ENCODE assay signal across 24 cellular contexts in the genomic region with DNA sequence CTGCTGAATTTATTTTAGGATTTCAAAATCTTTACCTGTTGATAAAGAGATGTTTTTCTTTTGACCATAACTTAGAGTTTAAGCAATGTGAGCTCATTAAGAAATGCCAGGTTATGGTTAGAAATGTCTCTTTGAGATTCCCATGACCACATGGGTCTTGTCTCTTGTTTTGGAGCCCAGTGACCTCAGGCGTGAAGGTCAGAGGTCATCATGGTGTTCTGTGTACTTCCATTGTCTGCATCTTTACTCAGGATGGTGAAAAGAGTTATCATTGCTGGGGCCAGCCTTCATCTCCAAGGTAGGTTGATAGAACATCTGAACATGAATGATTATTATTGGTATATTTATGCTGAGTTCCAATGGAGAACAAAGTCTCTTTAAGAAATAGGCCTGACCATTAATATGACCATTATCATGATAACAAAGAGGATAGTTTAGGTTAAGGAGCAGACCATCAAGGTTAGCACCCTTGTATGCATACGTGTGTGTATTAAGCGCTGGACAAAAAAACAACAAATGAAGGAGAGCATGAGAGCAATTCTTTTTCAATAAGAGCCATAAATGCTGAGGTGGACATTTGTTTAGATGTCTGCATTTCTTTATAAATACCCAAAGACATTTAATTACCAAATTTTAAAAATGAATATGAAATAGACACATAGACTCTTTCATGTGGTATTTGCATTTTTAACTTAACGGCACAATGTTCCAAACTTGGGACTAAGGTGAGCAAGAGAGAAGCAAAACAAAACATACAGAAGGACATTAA.
"Had no signal": no experiment of that assay in that cellular context is flagged by ENCODE, and none has a peak within 500 bp of the region (broad histone marks: within the 10 kb centered on the region; RNA-seq: fewer than 3 reads in every experiment).

No MANE protein-coding gene starts in this region.

- H3K4me1 ChIP-seq: foreskin keratinocyte, left lung, lower lobe of right lung had no signal

- DNase-seq: dermis blood vessel endothelial cell; dorsolateral prefrontal cortex; effector CD4-positive, alpha-beta T cell; effector memory CD4-positive, alpha-beta T cell; foreskin keratinocyte; head of caudate nucleus; heart right ventricle; hippocampal formation; left cardiac atrium; left lung; left ventricle myocardium superior; lower lobe of right lung; mesenchymal stem cell; mucosa of descending colon; naive B cell had no signal

- H3K27me3 ChIP-seq: dorsolateral prefrontal cortex, esophagus muscularis mucosa, gastroesophageal sphincter, heart right ventricle, left lung had no signal

- FAIRE-seq: colon, endothelial cell of umbilical vein, frontal cortex, islet of Langerhans, keratinocyte had no signal

- H3K4me1 Mint-ChIP-seq: naive B cell had no signal

- H3K9me3 ChIP-seq: esophagus muscularis mucosa, gastroesophageal sphincter, heart right ventricle, left lung, lower lobe of right lung, mucosa of descending colon had no signal

- H3K27ac ChIP-seq: coronary artery, dorsolateral prefrontal cortex, esophagus muscularis mucosa, foreskin keratinocyte, gastroesophageal sphincter, heart right ventricle, left lung, lower lobe of right lung had no signal

- H3K27ac Mint-ChIP-seq: mesothelial cell of epicardium, naive B cell had no signal

- ATAC-seq: foreskin keratinocyte, gastroesophageal sphincter, heart right ventricle, left cardiac atrium, left lung, left ventricle myocardium superior, lower lobe of right lung, mucosa of descending colon had no signal

- H3K9me3 Mint-ChIP-seq: mesothelial cell of epicardium had no signal

- H3K36me3 Mint-ChIP-seq: mesothelial cell of epicardium, naive B cell had no signal

- H3K36me3 ChIP-seq: esophagus muscularis mucosa, gastroesophageal sphincter, heart right ventricle, left lung, lower lobe of right lung had no signal

- H3K4me3 ChIP-seq: coronary artery, dorsolateral prefrontal cortex, esophagus muscularis mucosa, gastroesophageal sphincter, heart right ventricle, left lung, lower lobe of right lung, mucosa of descending colon had no signal

- H3K4me3 Mint-ChIP-seq: mesothelial cell of epicardium, naive B cell had no signal
